ENCODE assay signal across 1 cellular context in genomic region chr17:50154604-50155003, GRCh38.
TF ChIP-seq lines count a peak whose summit lies in the region.

No MANE protein-coding gene starts in this region.

TF ChIP-seq in GM12878, 131 proteins besides CTCF, POLR2A, EP300 and RAD21:
- TF ChIP-seq MXI1 (IDR thresholded peaks at IDR 0.05; ENCODE audit: low read depth, low read length) (peak; percentile 81), STAT3 (IDR thresholded peaks at IDR 0.05; ENCODE audit: low read depth, low read length) (no peak), BHLHE40 (IDR thresholded peaks at IDR 0.05; ENCODE audit: borderline replicate concordance in 1 of 2, low read depth in 2 of 2, low read length in 1 of 2) (peak; percentile 61 to 71; a peak in 2 of 4 replicates), MLLT1 (IDR thresholded peaks at IDR 0.05) (no peak), SP1 (IDR thresholded peaks at IDR 0.05; ENCODE audit: low read depth, low read length) (peak; percentile 29), NRF1 (conservative IDR thresholded peaks at IDR 0.05; ENCODE audit: low read depth, low read length) (no peak), ZBTB40 (IDR thresholded peaks at IDR 0.05; ENCODE audit: borderline replicate concordance) (no peak), POU2F2 (IDR thresholded peaks at IDR 0.05; ENCODE audit: borderline replicate concordance, low read depth, low read length) (peak; percentile 79; the same call in 1 of the 3 replicates), MAX (IDR thresholded peaks at IDR 0.05; ENCODE audit: low read depth, low read length) (peak; percentile 65), MEF2B (IDR thresholded peaks at IDR 0.05; ENCODE audit: partially characterized antibody, poor library complexity, severe bottlenecking) (peak; percentile 20), PKNOX1 (IDR thresholded peaks at IDR 0.05) (no peak), ZBTB11 (CRISPR knock-in tag; IDR thresholded peaks at IDR 0.05) (no peak), ZSCAN29 (IDR thresholded peaks at IDR 0.05) (no peak), EZH2 (IDR thresholded peaks at IDR 0.05; ENCODE audit: borderline replicate concordance, control insufficient read depth, low read depth, low read length) (no peak), TAF1 (IDR thresholded peaks at IDR 0.05; ENCODE audit: borderline replicate concordance, low read depth, low read length) (no peak), ZNF687 (IDR thresholded peaks at IDR 0.05) (peak; percentile 47; the same call in 1 of the 2 replicates), JUNB (IDR thresholded peaks at IDR 0.05) (peak; percentile 23; the same call in 1 of the 2 replicates), SIN3A (IDR thresholded peaks at IDR 0.05; ENCODE audit: low read depth, low read length) (0 out of 2 replicates have a peak, but pooled peaks have one; percentile 36), ZNF384 (IDR thresholded peaks at IDR 0.05; ENCODE audit: borderline replicate concordance, low read depth, low read length) (no peak), SMAD5 (IDR thresholded peaks at IDR 0.05; ENCODE audit: low read depth) (no peak), EGR1 (IDR thresholded peaks at IDR 0.05; ENCODE audit: borderline replicate concordance in 1 of 2, low read depth in 2 of 2, low read length in 2 of 2) (peak in 1 of 2 experiments; percentile 76; a peak in 2 of 3 replicates)
